16 cellular contexts compared by ENCODE assay signal in genomic region chr12:115380509-115381120, GRCh38.
"Had no signal": no experiment of that assay in that cellular context is flagged by ENCODE, and none has a peak within 500 bp of the region (broad histone marks: within the 10 kb centered on the region; RNA-seq: fewer than 3 reads in every experiment).

No MANE protein-coding gene starts in this region.

- H3K79me2 ChIP-seq: hepatocyte had no signal

- H3K36me3 ChIP-seq: left ventricle myocardium inferior, right atrium auricular region, thyroid gland, vagina had no signal

- H2AFZ ChIP-seq: hepatocyte had no signal

- H3K4me3 ChIP-seq: hepatocyte, left ventricle myocardium inferior, right atrium auricular region, thyroid gland, vagina had no signal

- ATAC-seq: stimulated activated naive B cell treated with anti-CD40 and anti-IgM and Interleukin-4, amounts not matched to agents 10 μg/mL and 1 μg/mL and 100 μg/mL, for 72 hours had no signal

- H3K9me3 Mint-ChIP-seq: nephron had no signal

- H3K4me1 ChIP-seq: left ventricle myocardium inferior, right atrium auricular region had no signal

- H3K27ac Mint-ChIP-seq: nephron; progenitor cell of endocrine pancreas; stimulated activated naive B cell treated with anti-CD40 and anti-IgM and Interleukin-4, amounts not matched to agents 10 μg/mL and 1 μg/mL and 100 μg/mL, for 72 hours had no signal

- H3K4me3 Mint-ChIP-seq: nephron; stimulated activated naive B cell treated with anti-CD40 and anti-IgM and Interleukin-4, amounts not matched to agents 10 μg/mL and 1 μg/mL and 100 μg/mL, for 72 hours had no signal

- H3K27me3 Mint-ChIP-seq: stimulated activated naive B cell treated with anti-CD40 and anti-IgM and Interleukin-4, amounts not matched to agents 10 μg/mL and 1 μg/mL and 100 μg/mL, for 72 hours had no signal

- H3K27me3 ChIP-seq: hepatocyte, right atrium auricular region, thyroid gland, vagina had no signal

- H3K9me3 ChIP-seq: left ventricle myocardium inferior, right atrium auricular region, thyroid gland, vagina had no signal

- H3K27ac ChIP-seq: hepatocyte, left ventricle myocardium inferior, right atrium auricular region, thyroid gland, vagina, VCaP had no signal

- H3K4me2 ChIP-seq: hepatocyte had no signal

- H3K36me3 Mint-ChIP-seq: stimulated activated naive B cell treated with anti-CD40 and anti-IgM and Interleukin-4, amounts not matched to agents 10 μg/mL and 1 μg/mL and 100 μg/mL, for 72 hours had no signal

- DNase-seq: activated CD4-positive, alpha-beta T cell treated with anti-CD3 and anti-CD28 coated beads, Interleukin-2, amount 50 U/mL, for 48 hours; activated naive CD4-positive, alpha-beta T cell treated with anti-CD3 and anti-CD28 coated beads, Interleukin-2, amount 50 U/mL, for 16 hours; activated T-cell treated with anti-CD3 and anti-CD28 coated beads, Interleukin-2, amount 50 U/mL, for 1 hour; left ventricle myocardium inferior; mesendoderm; occipital lobe; stimulated activated CD4-positive, alpha-beta T cell treated with anti-CD3 and anti-CD28 coated beads, Interleukin-2, amount 100 ng/mL, for 48 hours; stimulated activated naive B cell treated with anti-CD40 and anti-IgM and Interleukin-4, amounts not matched to agents 10 μg/mL and 1 μg/mL and 100 μg/mL, for 72 hours; T1000; thyroid gland had no signal
